Comparison of ENCODE assay signal across 1 cellular context in the genomic region with DNA sequence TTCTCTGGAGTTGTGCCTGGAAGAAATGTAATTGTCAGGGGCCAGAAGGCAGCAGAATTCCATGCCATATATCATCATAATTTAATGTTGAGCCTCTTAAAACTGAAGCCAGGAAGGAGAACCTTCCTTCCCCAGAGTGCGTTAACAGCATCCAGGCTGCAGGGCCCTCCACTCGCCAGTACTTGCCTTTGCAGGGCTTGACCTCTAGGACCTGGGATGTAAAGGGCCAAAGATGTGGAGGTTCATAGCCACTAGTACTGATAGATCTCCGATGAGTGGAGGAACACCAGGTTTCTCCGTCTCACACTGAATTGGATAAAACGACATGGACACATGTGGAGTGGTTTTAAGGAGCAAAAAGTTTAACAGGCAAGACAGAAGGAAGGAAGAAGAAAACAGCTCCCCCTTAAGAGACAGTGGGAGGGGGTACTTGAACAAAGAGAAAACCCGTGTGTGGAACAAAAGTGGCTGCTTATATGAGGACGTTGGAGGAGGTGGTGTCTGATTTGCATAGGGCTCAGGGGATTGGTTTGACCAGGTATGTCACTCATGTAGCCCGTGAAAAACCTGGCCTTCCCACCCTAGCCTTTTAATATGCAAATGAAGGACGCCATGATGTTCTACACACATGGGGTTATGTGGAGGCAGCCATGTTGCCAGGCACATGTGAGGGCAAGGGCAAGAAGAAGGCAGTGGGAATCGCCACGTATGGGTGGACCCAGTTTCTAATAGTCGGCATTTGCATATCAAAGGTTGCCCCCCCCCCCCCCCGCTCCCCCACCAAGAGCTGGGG.
A peak's percentile ranks its signal among the peaks of the same experiment; 100 is the strongest.
TF ChIP-seq lines count a peak whose summit lies in the region.

No MANE protein-coding gene starts in this region.

TF ChIP-seq in H1, 55 proteins besides CTCF, POLR2A, EP300 and RAD21:
- TF ChIP-seq TEAD4 (IDR thresholded peaks at IDR 0.05; ENCODE audit: low read depth, low read length) (no peak), RBBP5 (IDR thresholded peaks at IDR 0.05; ENCODE audit: borderline replicate concordance, low read depth, low read length) (no peak), YY1 (IDR thresholded peaks at IDR 0.05; ENCODE audit: low read depth, low read length) (peak; percentile 92), KDM4A (IDR thresholded peaks at IDR 0.05; ENCODE audit: low read depth, low read length, severe bottlenecking) (no peak), TAF1 (IDR thresholded peaks at IDR 0.05; ENCODE audit: low read depth, low read length) (no peak), NANOG (IDR thresholded peaks at IDR 0.05; ENCODE audit: insufficient read depth, low read depth, low read length, poor library complexity, severe bottlenecking) (no peak), KDM1A (IDR thresholded peaks at IDR 0.05; ENCODE audit: borderline replicate concordance, low read length) (no peak), BRCA1 (IDR thresholded peaks at IDR 0.05; ENCODE audit: low read depth, low read length) (no peak), HDAC2 (IDR thresholded peaks at IDR 0.05; ENCODE audit: borderline replicate concordance in 1 of 2, low read depth in 2 of 2, low read length in 2 of 2) (no peak), MAFK (IDR thresholded peaks at IDR 0.05; ENCODE audit: low read depth, low read length) (no peak)
- TF ChIP-seq, protein P1, sequence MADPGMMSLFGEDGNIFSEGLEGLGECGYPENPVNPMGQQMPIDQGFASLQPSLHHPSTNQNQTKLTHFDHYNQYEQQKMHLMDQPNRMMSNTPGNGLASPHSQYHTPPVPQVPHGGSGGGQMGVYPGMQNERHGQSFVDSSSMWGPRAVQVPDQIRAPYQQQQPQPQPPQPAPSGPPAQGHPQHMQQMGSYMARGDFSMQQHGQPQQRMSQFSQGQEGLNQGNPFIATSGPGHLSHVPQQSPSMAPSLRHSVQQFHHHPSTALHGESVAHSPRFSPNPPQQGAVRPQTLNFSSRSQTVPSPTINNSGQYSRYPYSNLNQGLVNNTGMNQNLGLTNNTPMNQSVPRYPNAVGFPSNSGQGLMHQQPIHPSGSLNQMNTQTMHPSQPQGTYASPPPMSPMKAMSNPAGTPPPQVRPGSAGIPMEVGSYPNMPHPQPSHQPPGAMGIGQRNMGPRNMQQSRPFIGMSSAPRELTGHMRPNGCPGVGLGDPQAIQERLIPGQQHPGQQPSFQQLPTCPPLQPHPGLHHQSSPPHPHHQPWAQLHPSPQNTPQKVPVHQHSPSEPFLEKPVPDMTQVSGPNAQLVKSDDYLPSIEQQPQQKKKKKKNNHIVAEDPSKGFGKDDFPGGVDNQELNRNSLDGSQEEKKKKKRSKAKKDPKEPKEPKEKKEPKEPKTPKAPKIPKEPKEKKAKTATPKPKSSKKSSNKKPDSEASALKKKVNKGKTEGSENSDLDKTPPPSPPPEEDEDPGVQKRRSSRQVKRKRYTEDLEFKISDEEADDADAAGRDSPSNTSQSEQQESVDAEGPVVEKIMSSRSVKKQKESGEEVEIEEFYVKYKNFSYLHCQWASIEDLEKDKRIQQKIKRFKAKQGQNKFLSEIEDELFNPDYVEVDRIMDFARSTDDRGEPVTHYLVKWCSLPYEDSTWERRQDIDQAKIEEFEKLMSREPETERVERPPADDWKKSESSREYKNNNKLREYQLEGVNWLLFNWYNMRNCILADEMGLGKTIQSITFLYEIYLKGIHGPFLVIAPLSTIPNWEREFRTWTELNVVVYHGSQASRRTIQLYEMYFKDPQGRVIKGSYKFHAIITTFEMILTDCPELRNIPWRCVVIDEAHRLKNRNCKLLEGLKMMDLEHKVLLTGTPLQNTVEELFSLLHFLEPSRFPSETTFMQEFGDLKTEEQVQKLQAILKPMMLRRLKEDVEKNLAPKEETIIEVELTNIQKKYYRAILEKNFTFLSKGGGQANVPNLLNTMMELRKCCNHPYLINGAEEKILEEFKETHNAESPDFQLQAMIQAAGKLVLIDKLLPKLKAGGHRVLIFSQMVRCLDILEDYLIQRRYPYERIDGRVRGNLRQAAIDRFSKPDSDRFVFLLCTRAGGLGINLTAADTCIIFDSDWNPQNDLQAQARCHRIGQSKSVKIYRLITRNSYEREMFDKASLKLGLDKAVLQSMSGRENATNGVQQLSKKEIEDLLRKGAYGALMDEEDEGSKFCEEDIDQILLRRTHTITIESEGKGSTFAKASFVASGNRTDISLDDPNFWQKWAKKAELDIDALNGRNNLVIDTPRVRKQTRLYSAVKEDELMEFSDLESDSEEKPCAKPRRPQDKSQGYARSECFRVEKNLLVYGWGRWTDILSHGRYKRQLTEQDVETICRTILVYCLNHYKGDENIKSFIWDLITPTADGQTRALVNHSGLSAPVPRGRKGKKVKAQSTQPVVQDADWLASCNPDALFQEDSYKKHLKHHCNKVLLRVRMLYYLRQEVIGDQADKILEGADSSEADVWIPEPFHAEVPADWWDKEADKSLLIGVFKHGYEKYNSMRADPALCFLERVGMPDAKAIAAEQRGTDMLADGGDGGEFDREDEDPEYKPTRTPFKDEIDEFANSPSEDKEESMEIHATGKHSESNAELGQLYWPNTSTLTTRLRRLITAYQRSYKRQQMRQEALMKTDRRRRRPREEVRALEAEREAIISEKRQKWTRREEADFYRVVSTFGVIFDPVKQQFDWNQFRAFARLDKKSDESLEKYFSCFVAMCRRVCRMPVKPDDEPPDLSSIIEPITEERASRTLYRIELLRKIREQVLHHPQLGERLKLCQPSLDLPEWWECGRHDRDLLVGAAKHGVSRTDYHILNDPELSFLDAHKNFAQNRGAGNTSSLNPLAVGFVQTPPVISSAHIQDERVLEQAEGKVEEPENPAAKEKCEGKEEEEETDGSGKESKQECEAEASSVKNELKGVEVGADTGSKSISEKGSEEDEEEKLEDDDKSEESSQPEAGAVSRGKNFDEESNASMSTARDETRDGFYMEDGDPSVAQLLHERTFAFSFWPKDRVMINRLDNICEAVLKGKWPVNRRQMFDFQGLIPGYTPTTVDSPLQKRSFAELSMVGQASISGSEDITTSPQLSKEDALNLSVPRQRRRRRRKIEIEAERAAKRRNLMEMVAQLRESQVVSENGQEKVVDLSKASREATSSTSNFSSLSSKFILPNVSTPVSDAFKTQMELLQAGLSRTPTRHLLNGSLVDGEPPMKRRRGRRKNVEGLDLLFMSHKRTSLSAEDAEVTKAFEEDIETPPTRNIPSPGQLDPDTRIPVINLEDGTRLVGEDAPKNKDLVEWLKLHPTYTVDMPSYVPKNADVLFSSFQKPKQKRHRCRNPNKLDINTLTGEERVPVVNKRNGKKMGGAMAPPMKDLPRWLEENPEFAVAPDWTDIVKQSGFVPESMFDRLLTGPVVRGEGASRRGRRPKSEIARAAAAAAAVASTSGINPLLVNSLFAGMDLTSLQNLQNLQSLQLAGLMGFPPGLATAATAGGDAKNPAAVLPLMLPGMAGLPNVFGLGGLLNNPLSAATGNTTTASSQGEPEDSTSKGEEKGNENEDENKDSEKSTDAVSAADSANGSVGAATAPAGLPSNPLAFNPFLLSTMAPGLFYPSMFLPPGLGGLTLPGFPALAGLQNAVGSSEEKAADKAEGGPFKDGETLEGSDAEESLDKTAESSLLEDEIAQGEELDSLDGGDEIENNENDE (IDR thresholded peaks at IDR 0.05; ENCODE audit: insufficient replicate concordance, low read length), result no peak
- TF ChIP-seq, protein P2, sequence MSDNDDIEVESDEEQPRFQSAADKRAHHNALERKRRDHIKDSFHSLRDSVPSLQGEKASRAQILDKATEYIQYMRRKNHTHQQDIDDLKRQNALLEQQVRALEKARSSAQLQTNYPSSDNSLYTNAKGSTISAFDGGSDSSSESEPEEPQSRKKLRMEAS (IDR thresholded peaks at IDR 0.05), result peak; percentile 84
- TF ChIP-seq, protein P3, sequence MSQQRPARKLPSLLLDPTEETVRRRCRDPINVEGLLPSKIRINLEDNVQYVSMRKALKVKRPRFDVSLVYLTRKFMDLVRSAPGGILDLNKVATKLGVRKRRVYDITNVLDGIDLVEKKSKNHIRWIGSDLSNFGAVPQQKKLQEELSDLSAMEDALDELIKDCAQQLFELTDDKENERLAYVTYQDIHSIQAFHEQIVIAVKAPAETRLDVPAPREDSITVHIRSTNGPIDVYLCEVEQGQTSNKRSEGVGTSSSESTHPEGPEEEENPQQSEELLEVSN (IDR thresholded peaks at IDR 0.05), result no peak
